Comparison of ENCODE assay signal across 14 cellular contexts in the genomic region with DNA sequence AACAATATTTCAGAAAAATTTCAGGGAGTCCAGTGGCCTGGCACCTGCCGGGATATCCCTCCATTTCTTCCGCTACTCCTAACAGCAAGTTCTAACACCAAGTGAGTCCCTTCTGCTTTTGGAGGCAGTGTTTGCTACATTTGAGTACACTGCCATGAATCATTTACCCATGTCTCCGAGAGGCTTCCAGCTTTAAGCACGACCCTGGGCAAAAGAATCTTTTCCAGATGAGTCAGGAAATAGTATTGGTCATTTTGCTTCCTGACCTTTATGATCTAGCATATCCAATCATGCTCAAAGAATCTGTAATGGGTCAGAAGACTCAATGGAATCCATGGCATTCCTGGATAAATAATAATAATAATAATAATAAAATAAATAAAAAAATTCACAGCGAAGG.
DNase-seq lines count a peak whose midpoint lies in the region; ATAC-seq and TF ChIP-seq lines count a peak whose summit lies in the region.
"Had no signal": no experiment of that assay in that cellular context is flagged by ENCODE, and none has a peak within 500 bp of the region (broad histone marks: within the 10 kb centered on the region; RNA-seq: fewer than 3 reads in every experiment).

No MANE protein-coding gene starts in this region.

- no peaks in the 10 kb centered on the region for H3K9me3 ChIP-seq in HAP-1
- H3K9me3 ChIP-seq: vagina had no signal

- H3K36me3 Mint-ChIP-seq in Calu3 (ENCODE audit: insufficient read depth, unreplicated experiment), result no peaks in the 10 kb centered on the region
- H3K36me3 Mint-ChIP-seq in stimulated activated naive B cell treated with anti-CD40 and anti-IgM and Interleukin-4, amounts not matched to agents 10 μg/mL and 1 μg/mL and 100 μg/mL, for 72 hours, result no peaks in the 10 kb centered on the region
- H3K36me3 Mint-ChIP-seq: activated naive CD4-positive, alpha-beta T cell treated with anti-CD3 and anti-CD28 coated beads, Interleukin-2, amount 10 ng/mL, durations not matched to agents 7 days and 5 days had no signal

- intact Hi-C loops in Calu3 (cut with micrococcal nuclease; ENCODE audit: unreplicated experiment), result loop anchor here (10.0 kb wide), 1 partner anchor 494 kb away; no protein-coding TSS in a partner anchor

- peak; percentile 31 for DNase-seq in Calu3
- DNase-seq in RKO (ENCODE audit: low spot score), result peak; percentile 51
- DNase-seq in epithelial cell of esophagus (ENCODE audit: low read depth), result peak; percentile 5
- no peak for DNase-seq in omental fat pad (ENCODE audit: low spot score)
- no peak for DNase-seq in D341Med (ENCODE audit: low spot score)
- no peak for DNase-seq in HAP-1 (ENCODE audit: low spot score in 2 of 2)
- no peak for DNase-seq in stimulated activated naive B cell treated with anti-CD40 and anti-IgM and Interleukin-4, amounts not matched to agents 10 μg/mL and 1 μg/mL and 100 μg/mL, for 72 hours
- DNase-seq: activated naive CD4-positive, alpha-beta T cell treated with anti-CD3 and anti-CD28 coated beads, Interleukin-2, amount 10 ng/mL, durations not matched to agents 7 days and 5 days; COR-L47; NCI-H1417 treated with DMSO at 0.1 percent for 48 hours; NK-92 treated with Interleukin-12 subunit alpha and Interleukin-12 subunit beta, amount 100 ng/mL, for 24 hours; T-helper 2 cell had no signal

- CTCF ChIA-PET in Calu3 (lab: Charles Lee), result interaction anchor here (0.7 to 0.9 kb wide), 2 partner anchors 158 to 645 kb away, joined by 3 read pairs; a partner anchor contains a TSS

- H3K4me3 Mint-ChIP-seq in Calu3 (ENCODE audit: low read depth, unreplicated experiment), result no peak overlapping the region
- no peak overlapping the region for H3K4me3 Mint-ChIP-seq in stimulated activated naive B cell treated with anti-CD40 and anti-IgM and Interleukin-4, amounts not matched to agents 10 μg/mL and 1 μg/mL and 100 μg/mL, for 72 hours
- H3K4me3 Mint-ChIP-seq: activated naive CD4-positive, alpha-beta T cell treated with anti-CD3 and anti-CD28 coated beads, Interleukin-2, amount 10 ng/mL, durations not matched to agents 7 days and 5 days had no signal

- BruUV-seq in Calu3 (replicated peaks; lab: Mats Ljungman, UMichigan), result no TSS peak

- H3K27me3 ChIP-seq in HAP-1 (ENCODE audit: low read depth), result no peaks in the 10 kb centered on the region
- H3K27me3 ChIP-seq: vagina had no signal

- H3K9me3 Mint-ChIP-seq in Calu3 (ENCODE audit: low read depth, unreplicated experiment), result no peaks in the 10 kb centered on the region
- H3K9me3 Mint-ChIP-seq in stimulated activated naive B cell treated with anti-CD40 and anti-IgM and Interleukin-4, amounts not matched to agents 10 μg/mL and 1 μg/mL and 100 μg/mL, for 72 hours, result peaks cover 2 to 8% of the 10 kb centered on the region in 2 donors
- H3K9me3 Mint-ChIP-seq: activated naive CD4-positive, alpha-beta T cell treated with anti-CD3 and anti-CD28 coated beads, Interleukin-2, amount 10 ng/mL, durations not matched to agents 7 days and 5 days had no signal

- H3K4me3 ChIP-seq in epithelial cell of esophagus (ENCODE audit: low read length) (no peak overlapping the region), HAP-1 (no peak overlapping the region)
- H3K4me3 ChIP-seq: vagina had no signal

- ATAC-seq in omental fat pad (ENCODE audit: low FRiP score) (peak; percentile 72), HG03045 (IDR thresholded peaks at IDR 0.05; ENCODE audit: unreplicated experiment) (no peak)
- ATAC-seq in stimulated activated naive B cell treated with anti-CD40 and anti-IgM and Interleukin-4, amounts not matched to agents 10 μg/mL and 1 μg/mL and 100 μg/mL, for 72 hours (replicated peaks), result no peak

- H3K27me3 Mint-ChIP-seq in Calu3 (ENCODE audit: unreplicated experiment), result no peaks in the 10 kb centered on the region
- no peaks in the 10 kb centered on the region for H3K27me3 Mint-ChIP-seq in stimulated activated naive B cell treated with anti-CD40 and anti-IgM and Interleukin-4, amounts not matched to agents 10 μg/mL and 1 μg/mL and 100 μg/mL, for 72 hours
- H3K27me3 Mint-ChIP-seq: activated naive CD4-positive, alpha-beta T cell treated with anti-CD3 and anti-CD28 coated beads, Interleukin-2, amount 10 ng/mL, durations not matched to agents 7 days and 5 days had no signal

- TF ChIP-seq CTCF in Calu3 (IDR thresholded peaks at IDR 0.05; ENCODE audit: unreplicated experiment) (no peak), epithelial cell of esophagus (IDR thresholded peaks at IDR 0.05; ENCODE audit: insufficient read depth, low read depth, low read length, missing control alignments) (no peak), omental fat pad (IDR thresholded peaks at IDR 0.05) (no peak)

- H3K36me3 ChIP-seq in HAP-1 (replicated peaks), result no peaks in the 10 kb centered on the region
- H3K36me3 ChIP-seq: vagina had no signal

- in situ Hi-C loops in HAP-1 (cut with MboI; ENCODE audit: low sequenced_read_pairs), result no loop called here

- H3K4me1 Mint-ChIP-seq in Calu3 (ENCODE audit: low read depth, unreplicated experiment), result peaks cover 32% of the 10 kb centered on the region
- no peaks in the 10 kb centered on the region for H3K4me1 Mint-ChIP-seq in stimulated activated naive B cell treated with anti-CD40 and anti-IgM and Interleukin-4, amounts not matched to agents 10 μg/mL and 1 μg/mL and 100 μg/mL, for 72 hours
- H3K4me1 Mint-ChIP-seq: activated naive CD4-positive, alpha-beta T cell treated with anti-CD3 and anti-CD28 coated beads, Interleukin-2, amount 10 ng/mL, durations not matched to agents 7 days and 5 days had no signal

- H3K27ac Mint-ChIP-seq in Calu3 (ENCODE audit: unreplicated experiment), result peak overlapping the region; percentile 3
- no peak overlapping the region for H3K27ac Mint-ChIP-seq in stimulated activated naive B cell treated with anti-CD40 and anti-IgM and Interleukin-4, amounts not matched to agents 10 μg/mL and 1 μg/mL and 100 μg/mL, for 72 hours
- H3K27ac Mint-ChIP-seq: activated naive CD4-positive, alpha-beta T cell treated with anti-CD3 and anti-CD28 coated beads, Interleukin-2, amount 10 ng/mL, durations not matched to agents 7 days and 5 days had no signal

- no peaks in the 10 kb centered on the region; the same call in 1 of the 2 replicates for H3K4me1 ChIP-seq in HAP-1
- H3K4me1 ChIP-seq: vagina had no signal

Comparison
In these comparisons a context has a peak if more than half of its experiments do, and no peak if none do; other contexts are left out.
1. DNase-seq: peak in Calu3 (single experiment), RKO (single experiment) and epithelial cell of esophagus (single experiment); none in omental fat pad (single experiment), D341Med (single experiment), HAP-1 (0 of 2) and stimulated activated naive B cell treated with anti-CD40 and anti-IgM and Interleukin-4, amounts not matched to agents 10 μg/mL and 1 μg/mL and 100 μg/mL, for 72 hours (single experiment).